Comparison of ENCODE assay signal across 24 cellular contexts in the genomic region with DNA sequence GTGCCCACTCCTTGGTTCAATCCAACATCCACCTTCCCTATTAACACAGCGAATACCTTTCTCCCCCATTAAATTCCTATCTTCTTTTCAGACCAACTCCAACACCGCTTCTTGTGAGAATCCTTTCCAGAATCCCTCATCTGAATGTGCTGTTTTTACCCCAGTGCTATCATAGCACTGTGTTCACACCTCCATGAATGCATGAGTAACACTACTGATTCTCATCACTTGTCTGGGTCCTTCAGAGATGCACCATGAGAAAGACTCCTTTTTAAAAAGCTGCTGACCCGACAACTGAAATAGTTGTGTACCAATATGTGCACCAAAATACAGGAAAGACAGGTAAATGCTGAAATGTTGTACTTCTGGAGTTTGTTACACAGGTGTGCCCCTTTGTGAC. TPM values are rescaled to one million over a fixed set of nuclear protein-coding genes. Genes with fewer than 3 reads are reported as not detected.
A peak's percentile ranks its signal among the peaks of the same experiment; 100 is the strongest.
DNase-seq lines count a peak whose midpoint lies in the region; ATAC-seq lines count a peak whose summit lies in the region.
"Had no signal": no experiment of that assay in that cellular context is flagged by ENCODE, and none has a peak within 500 bp of the region (broad histone marks: within the 10 kb centered on the region; RNA-seq: fewer than 3 reads in every experiment).

No MANE protein-coding gene starts in this region.

- CTCF ChIA-PET in activated naive CD4-positive, alpha-beta T cell treated with anti-CD3 and anti-CD28 coated beads, Interleukin-2, amount 10 ng/mL, durations not matched to agents 7 days and 5 days (lab: Charles Lee), result interaction anchor here (0.8 to 1.7 kb wide), 2 partner anchors 9 to 63 kb away, joined by 4 to 5 read pairs; no protein-coding TSS in a partner anchor

- peaks cover 7% of the 10 kb centered on the region for H3K36me3 Mint-ChIP-seq in activated naive CD4-positive, alpha-beta T cell treated with anti-CD3 and anti-CD28 coated beads, Interleukin-2, amount 50 U/mL, for 24 hours
- H3K36me3 Mint-ChIP-seq in activated naive CD4-positive, alpha-beta T cell treated with anti-CD3 and anti-CD28 coated beads, Interleukin-2, amount 10 ng/mL, durations not matched to agents 7 days and 5 days, result peaks cover 62% of the 10 kb centered on the region
- H3K36me3 Mint-ChIP-seq in T-helper 17 cell (ENCODE audit: low read depth), result peaks cover 5% of the 10 kb centered on the region
- no peaks in the 10 kb centered on the region for H3K36me3 Mint-ChIP-seq in immature natural killer cell
- H3K36me3 Mint-ChIP-seq: naive B cell had no signal

- peak overlapping the region; percentile 79 for H3K4me3 Mint-ChIP-seq in activated naive CD4-positive, alpha-beta T cell treated with anti-CD3 and anti-CD28 coated beads, Interleukin-2, amount 50 U/mL, for 24 hours
- no peak overlapping the region for H3K4me3 Mint-ChIP-seq in activated naive CD4-positive, alpha-beta T cell treated with anti-CD3 and anti-CD28 coated beads, Interleukin-2, amount 10 ng/mL, durations not matched to agents 7 days and 5 days
- H3K4me3 Mint-ChIP-seq in T-helper 17 cell (peak overlapping the region; percentile 82), immature natural killer cell (peak overlapping the region in 4 of 5 donors; percentile 5 to 68 (median 20))
- H3K4me3 Mint-ChIP-seq: HFFc6 had no signal

- no peaks in the 10 kb centered on the region for H3K9me3 Mint-ChIP-seq in activated naive CD4-positive, alpha-beta T cell treated with anti-CD3 and anti-CD28 coated beads, Interleukin-2, amount 50 U/mL, for 24 hours
- H3K9me3 Mint-ChIP-seq in activated naive CD4-positive, alpha-beta T cell treated with anti-CD3 and anti-CD28 coated beads, Interleukin-2, amount 10 ng/mL, durations not matched to agents 7 days and 5 days, result no peaks in the 10 kb centered on the region
- no peaks in the 10 kb centered on the region for H3K9me3 Mint-ChIP-seq in immature natural killer cell
- H3K9me3 Mint-ChIP-seq: HFFc6, naive B cell had no signal

- no peaks in the 10 kb centered on the region for H3K9me3 ChIP-seq in T-helper 17 cell (ENCODE audit: control insufficient read depth, low read length, poor library complexity, severe bottlenecking)
- H3K9me3 ChIP-seq: esophagus squamous epithelium, left lung, right atrium auricular region, SK-N-SH, thyroid gland had no signal

- H3K4me1 Mint-ChIP-seq in activated naive CD4-positive, alpha-beta T cell treated with anti-CD3 and anti-CD28 coated beads, Interleukin-2, amount 50 U/mL, for 24 hours, result peaks cover 94% of the 10 kb centered on the region
- peaks cover 87% of the 10 kb centered on the region for H3K4me1 Mint-ChIP-seq in activated naive CD4-positive, alpha-beta T cell treated with anti-CD3 and anti-CD28 coated beads, Interleukin-2, amount 10 ng/mL, durations not matched to agents 7 days and 5 days
- peaks cover 70% of the 10 kb centered on the region for H3K4me1 Mint-ChIP-seq in T-helper 17 cell
- peaks cover 70 to 84% of the 10 kb centered on the region in 2 donors for H3K4me1 Mint-ChIP-seq in immature natural killer cell

- H3K27me3 Mint-ChIP-seq in activated naive CD4-positive, alpha-beta T cell treated with anti-CD3 and anti-CD28 coated beads, Interleukin-2, amount 50 U/mL, for 24 hours, result no peaks in the 10 kb centered on the region
- no peaks in the 10 kb centered on the region for H3K27me3 Mint-ChIP-seq in activated naive CD4-positive, alpha-beta T cell treated with anti-CD3 and anti-CD28 coated beads, Interleukin-2, amount 10 ng/mL, durations not matched to agents 7 days and 5 days
- H3K27me3 Mint-ChIP-seq in T-helper 17 cell, result no peaks in the 10 kb centered on the region
- H3K27me3 Mint-ChIP-seq in immature natural killer cell (ENCODE audit: low read depth in 3 of 3), result no peaks in the 10 kb centered on the region

- DNase-seq in activated naive CD4-positive, alpha-beta T cell treated with anti-CD3 and anti-CD28 coated beads, Interleukin-2, amount 10 ng/mL, durations not matched to agents 7 days and 5 days, result no peak
- no peak for DNase-seq in T-helper 17 cell
- no peak for DNase-seq in immature natural killer cell
- no peak for DNase-seq in NCI-H524 treated with DMSO at 0.1 percent for 48 hours (lab: John Stamatoyannopoulos, UW)
- DNase-seq: activated gamma-delta T cell; aorta; DMS153; esophagus squamous epithelium; GM23248; HFFc6; left lung; naive B cell; NCI-H1417; NCI-H2081; NCI-H226; NCI-H748 treated with DMSO at 0.1 percent for 48 hours; SK-N-SH; stimulated activated CD4-positive, alpha-beta T cell treated with anti-CD3 and anti-CD28 coated beads, Interleukin-4, amount 100 ng/mL, for 1 hour; stimulated activated naive CD4-positive, alpha-beta T cell; thyroid gland had no signal

- ATAC-seq in T-helper 17 cell (no peak), GM21576 (IDR thresholded peaks at IDR 0.05; ENCODE audit: unreplicated experiment) (no peak), HG03280 (IDR thresholded peaks at IDR 0.05; ENCODE audit: unreplicated experiment) (no peak)
- ATAC-seq: left lung had no signal

- peak overlapping the region; percentile 96 for H3K27ac Mint-ChIP-seq in activated naive CD4-positive, alpha-beta T cell treated with anti-CD3 and anti-CD28 coated beads, Interleukin-2, amount 50 U/mL, for 24 hours
- no peak overlapping the region for H3K27ac Mint-ChIP-seq in activated naive CD4-positive, alpha-beta T cell treated with anti-CD3 and anti-CD28 coated beads, Interleukin-2, amount 10 ng/mL, durations not matched to agents 7 days and 5 days
- H3K27ac Mint-ChIP-seq in T-helper 17 cell, result peak overlapping the region; percentile 93
- H3K27ac Mint-ChIP-seq in immature natural killer cell, result peak overlapping the region in 4 of 6 donors; percentile 22 to 82 (median 60)
- H3K27ac Mint-ChIP-seq: HFFc6 had no signal

RNA-seq across cellular contexts. Expression of gene MGAT4A, which starts 18.8 kb away (rescaled TPM):
- total RNA-seq in T-helper 17 cell, result 100 to 1,000 TPM; 187 to 205 TPM
- 100 to 1,000 TPM; 113 to 155 (median 128) TPM for polyA plus RNA-seq in immature natural killer cell
- polyA plus RNA-seq: GM23248 had no signal
